13 cellular contexts compared by ENCODE assay signal in genomic region chr11:35282226-35282882, GRCh38.
A peak's percentile ranks its signal among the peaks of the same experiment; 100 is the strongest.
DNase-seq lines count a peak whose midpoint lies in the region; ATAC-seq and TF ChIP-seq lines count a peak whose summit lies in the region.
"Had no signal": no experiment of that assay in that cellular context is flagged by ENCODE, and none has a peak within 500 bp of the region (broad histone marks: within the 10 kb centered on the region; RNA-seq: fewer than 3 reads in every experiment).

No MANE protein-coding gene starts in this region.

- H3K36me3 ChIP-seq in CD4-positive, CD25-positive, alpha-beta regulatory T cell (ENCODE audit: control insufficient read depth, insufficient read depth, low read length): no peaks in the 10 kb centered on the region

- H3K36me3 Mint-ChIP-seq in CD4-positive, CD25-positive, alpha-beta regulatory T cell: no peaks in the 10 kb centered on the region
- H3K36me3 Mint-ChIP-seq: CD8-positive, alpha-beta T cell had no signal

- no peak overlapping the region for H3K27ac ChIP-seq in CD4-positive, CD25-positive, alpha-beta regulatory T cell (ENCODE audit: insufficient read depth, low read length, poor library complexity, severe bottlenecking)
- H3K27ac ChIP-seq: parathyroid adenoma had no signal

- no peaks in the 10 kb centered on the region for H3K27me3 Mint-ChIP-seq in CD4-positive, CD25-positive, alpha-beta regulatory T cell

- peaks cover 0 to 6% (median 0%) of the 10 kb centered on the region in 4 donors for H3K4me1 Mint-ChIP-seq in CD4-positive, CD25-positive, alpha-beta regulatory T cell

- no peaks in the 10 kb centered on the region for H3K9me3 ChIP-seq in CD4-positive, CD25-positive, alpha-beta regulatory T cell (ENCODE audit: control insufficient read depth in 2 of 2, low read length in 2 of 2)

- H3K4me3 ChIP-seq in CD4-positive, CD25-positive, alpha-beta regulatory T cell (ENCODE audit: low read depth, low read length): no peak overlapping the region
- no peak overlapping the region for H3K4me3 ChIP-seq in epithelial cell of proximal tubule (ENCODE audit: low read depth, low read length)

- H3K27ac Mint-ChIP-seq in CD4-positive, CD25-positive, alpha-beta regulatory T cell: peak overlapping the region in 2 of 3 donors; percentile 7 to 26
- H3K27ac Mint-ChIP-seq: CD8-positive, alpha-beta T cell had no signal

- no peak for DNase-seq in CD4-positive, CD25-positive, alpha-beta regulatory T cell
- peak; percentile 70 for DNase-seq in epithelial cell of proximal tubule (ENCODE audit: low read depth)
- peak; percentile 86 for DNase-seq in renal cortical epithelial cell (ENCODE audit: low read depth)
- no peak for DNase-seq in NCI-H446 treated with DMSO at 0.1 percent for 48 hours (lab: John Stamatoyannopoulos, UW)
- no peak for DNase-seq in omental fat pad (ENCODE audit: low spot score)
- DNase-seq in hippocampal formation (lab: John Stamatoyannopoulos, UW): no peak
- DNase-seq: caudate nucleus; CD8-positive, alpha-beta T cell; NCI-H2029; SIG-M5 had no signal

- no peaks in the 10 kb centered on the region for H3K4me1 ChIP-seq in CD4-positive, CD25-positive, alpha-beta regulatory T cell (ENCODE audit: control insufficient read depth, insufficient read depth, low read length, poor library complexity, severe bottlenecking)
- H3K4me1 ChIP-seq: parathyroid adenoma had no signal

- TF ChIP-seq CTCF in epithelial cell of proximal tubule (conservative IDR thresholded peaks at IDR 0.05; ENCODE audit: low read depth, low read length): no peak
- no peak for TF ChIP-seq CTCF in omental fat pad (IDR thresholded peaks at IDR 0.05)

- no peaks in the 10 kb centered on the region for H3K27me3 ChIP-seq in CD4-positive, CD25-positive, alpha-beta regulatory T cell (ENCODE audit: control insufficient read depth, insufficient read depth, low read length)

- peaks cover 0 to 4% (median 0%) of the 10 kb centered on the region in 7 donors for H3K9me3 Mint-ChIP-seq in CD4-positive, CD25-positive, alpha-beta regulatory T cell
- H3K9me3 Mint-ChIP-seq: CD8-positive, alpha-beta T cell had no signal

- H3K4me3 Mint-ChIP-seq in CD4-positive, CD25-positive, alpha-beta regulatory T cell: no peak overlapping the region
- H3K4me3 Mint-ChIP-seq: CD8-positive, alpha-beta T cell had no signal

- ATAC-seq in CD4-positive, CD25-positive, alpha-beta regulatory T cell (ENCODE audit: low read depth in 2 of 2): no peak
- ATAC-seq in SK-N-SH treated with all-trans-retinoic acid at 6 μM for 48 hours (peak; percentile 83), HG02763 (IDR thresholded peaks at IDR 0.05; ENCODE audit: unreplicated experiment) (no peak), omental fat pad (ENCODE audit: low FRiP score) (no peak)
- ATAC-seq: CD8-positive, alpha-beta T cell had no signal

TF ChIP-seq in SK-N-SH treated with all-trans-retinoic acid at 6 μM for 48 hours, 23 proteins besides CTCF, POLR2A, EP300 and RAD21:
- TF ChIP-seq ISL1 (CRISPR knock-in tag; IDR thresholded peaks at IDR 0.05) (no peak), ZFP30 (CRISPR knock-in tag; IDR thresholded peaks at IDR 0.05) (no peak), ZNF8 (CRISPR knock-in tag; IDR thresholded peaks at IDR 0.05) (no peak), PPARA (CRISPR knock-in tag; IDR thresholded peaks at IDR 0.05; ENCODE audit: borderline replicate concordance) (no peak), ZNF565 (CRISPR knock-in tag; conservative IDR thresholded peaks at IDR 0.05; ENCODE audit: low read depth) (no peak)
- TF ChIP-seq, protein P1, sequence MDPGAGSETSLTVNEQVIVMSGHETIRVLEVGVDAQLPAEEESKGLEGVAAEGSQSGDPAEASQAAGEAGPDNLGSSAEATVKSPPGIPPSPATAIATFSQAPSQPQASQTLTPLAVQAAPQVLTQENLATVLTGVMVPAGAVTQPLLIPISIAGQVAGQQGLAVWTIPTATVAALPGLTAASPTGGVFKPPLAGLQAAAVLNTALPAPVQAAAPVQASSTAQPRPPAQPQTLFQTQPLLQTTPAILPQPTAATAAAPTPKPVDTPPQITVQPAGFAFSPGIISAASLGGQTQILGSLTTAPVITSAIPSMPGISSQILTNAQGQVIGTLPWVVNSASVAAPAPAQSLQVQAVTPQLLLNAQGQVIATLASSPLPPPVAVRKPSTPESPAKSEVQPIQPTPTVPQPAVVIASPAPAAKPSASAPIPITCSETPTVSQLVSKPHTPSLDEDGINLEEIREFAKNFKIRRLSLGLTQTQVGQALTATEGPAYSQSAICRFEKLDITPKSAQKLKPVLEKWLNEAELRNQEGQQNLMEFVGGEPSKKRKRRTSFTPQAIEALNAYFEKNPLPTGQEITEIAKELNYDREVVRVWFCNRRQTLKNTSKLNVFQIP (CRISPR knock-in tag; IDR thresholded peaks at IDR 0.05; ENCODE audit: borderline replicate concordance, low read depth): no peak
- TF ChIP-seq, protein P2, sequence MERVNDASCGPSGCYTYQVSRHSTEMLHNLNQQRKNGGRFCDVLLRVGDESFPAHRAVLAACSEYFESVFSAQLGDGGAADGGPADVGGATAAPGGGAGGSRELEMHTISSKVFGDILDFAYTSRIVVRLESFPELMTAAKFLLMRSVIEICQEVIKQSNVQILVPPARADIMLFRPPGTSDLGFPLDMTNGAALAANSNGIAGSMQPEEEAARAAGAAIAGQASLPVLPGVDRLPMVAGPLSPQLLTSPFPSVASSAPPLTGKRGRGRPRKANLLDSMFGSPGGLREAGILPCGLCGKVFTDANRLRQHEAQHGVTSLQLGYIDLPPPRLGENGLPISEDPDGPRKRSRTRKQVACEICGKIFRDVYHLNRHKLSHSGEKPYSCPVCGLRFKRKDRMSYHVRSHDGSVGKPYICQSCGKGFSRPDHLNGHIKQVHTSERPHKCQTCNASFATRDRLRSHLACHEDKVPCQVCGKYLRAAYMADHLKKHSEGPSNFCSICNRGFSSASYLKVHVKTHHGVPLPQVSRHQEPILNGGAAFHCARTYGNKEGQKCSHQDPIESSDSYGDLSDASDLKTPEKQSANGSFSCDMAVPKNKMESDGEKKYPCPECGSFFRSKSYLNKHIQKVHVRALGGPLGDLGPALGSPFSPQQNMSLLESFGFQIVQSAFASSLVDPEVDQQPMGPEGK (CRISPR knock-in tag; IDR thresholded peaks at IDR 0.05; ENCODE audit: borderline replicate concordance): no peak
TF ChIP-seq in SK-N-SH treated with all-trans-retinoic acid at 6 μM for 48 hours: peak in this region for 0.

Comparison
In these comparisons a context has a peak if more than half of its experiments do, and no peak if none do; other contexts are left out.
1. DNase-seq: peak in epithelial cell of proximal tubule (single experiment) and renal cortical epithelial cell (single experiment); none in CD4-positive, CD25-positive, alpha-beta regulatory T cell (0 of 3), NCI-H446 treated with DMSO at 0.1 percent for 48 hours (single experiment), omental fat pad (single experiment) and hippocampal formation (0 of 2).